1 cellular context compared by ENCODE assay signal in genomic region chr14:105531088-105531957, GRCh38.
TF ChIP-seq lines count a peak whose summit lies in the region.

No MANE protein-coding gene starts in this region.

TF ChIP-seq in HepG2, 621 proteins besides CTCF, POLR2A, EP300 and RAD21 (continued from another document):
- TF ChIP-seq ZFAT (CRISPR knock-in tag; conservative IDR thresholded peaks at IDR 0.05) (no peak), NCOA2 (CRISPR knock-in tag; IDR thresholded peaks at IDR 0.05) (no peak), SAP130 (CRISPR knock-in tag; IDR thresholded peaks at IDR 0.05; ENCODE audit: low read depth) (no peak), REL (CRISPR knock-in tag; conservative IDR thresholded peaks at IDR 0.05) (no peak), EZH2 (conservative IDR thresholded peaks at IDR 0.05; ENCODE audit: low read depth, low read length) (no peak)
TF ChIP-seq in HepG2: peak in this region for 8.
